ENCODE assay signal across 8 cellular contexts in the genomic region with DNA sequence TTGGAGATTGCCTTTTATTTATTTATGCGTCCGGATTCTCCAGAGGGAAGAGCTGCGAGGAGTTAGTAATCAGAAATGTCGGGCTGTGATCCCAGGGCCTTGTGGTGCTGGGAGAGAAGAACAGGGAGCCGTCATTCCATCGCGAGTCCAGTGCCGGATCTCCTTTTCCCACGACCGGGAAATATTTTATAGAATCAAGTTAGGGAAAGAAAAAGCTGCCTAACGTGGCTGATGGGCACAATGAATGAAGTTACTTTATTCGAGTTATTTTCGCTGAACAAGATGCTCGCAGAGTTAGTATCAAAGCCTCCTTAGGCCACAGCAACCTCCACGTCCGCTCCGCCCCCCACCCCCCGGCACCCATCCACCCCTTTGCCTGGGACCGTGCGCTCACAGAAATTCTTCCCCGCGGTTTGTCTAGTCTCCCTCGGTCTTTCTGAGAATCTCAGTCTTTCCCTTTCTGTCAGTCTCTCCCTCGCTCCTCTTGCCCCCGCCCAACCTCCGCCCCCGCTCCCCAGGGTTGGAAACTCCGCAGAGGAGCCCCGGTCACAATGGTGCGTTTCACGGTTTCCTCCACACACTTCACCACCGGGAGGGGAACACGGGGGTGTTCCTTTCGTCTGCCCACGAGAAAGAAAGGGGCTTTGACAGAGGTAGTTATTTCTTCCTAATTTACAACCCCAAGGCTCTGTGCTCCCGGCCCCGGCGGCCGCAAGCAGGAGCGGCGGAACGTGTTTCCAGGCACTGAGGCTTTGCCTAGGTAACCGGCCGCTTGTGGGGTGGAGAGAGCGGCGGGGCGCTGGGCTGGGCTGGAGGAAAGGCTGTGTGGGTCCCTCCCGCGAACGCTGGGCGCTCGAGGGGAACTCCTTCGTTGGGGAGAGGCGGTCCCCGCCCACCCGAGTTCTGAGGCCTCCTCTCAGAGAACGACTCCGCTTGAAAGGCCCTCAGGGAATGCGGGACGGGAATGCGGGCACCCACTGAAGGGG. TPM values are rescaled to one million over a fixed set of nuclear protein-coding genes. Genes with fewer than 3 reads are reported as not detected.
DNase-seq lines count a peak whose midpoint lies in the region; ATAC-seq and TF ChIP-seq lines count a peak whose summit lies in the region.

No MANE protein-coding gene starts in this region.

- ATAC-seq in HG03460 (IDR thresholded peaks at IDR 0.05; ENCODE audit: unreplicated experiment) = no peak
- no peak for ATAC-seq in GM18868 (IDR thresholded peaks at IDR 0.05; ENCODE audit: unreplicated experiment)

- peaks cover 0 to 63% (median 55%) of the 10 kb centered on the region in 5 donors for H3K4me1 ChIP-seq in subcutaneous abdominal adipose tissue (ENCODE audit: control insufficient read depth in 5 of 5, insufficient read depth in 5 of 5, low read length in 5 of 5)

- in situ Hi-C loops in G401 (cut with HindIII; ENCODE audit: low sequenced_read_pairs) = no loop called here

- H3K9me3 ChIP-seq in subcutaneous abdominal adipose tissue (ENCODE audit: control insufficient read depth in 5 of 5, low read length in 5 of 5) = no peaks in the 10 kb centered on the region

- DNase-seq in G401 (ENCODE audit: low spot score) = peak; percentile 52
- DNase-seq in NCI-H748 treated with DMSO at 0.1 percent for 48 hours (lab: John Stamatoyannopoulos, UW) = peak; percentile 16
- peak; percentile 25 for DNase-seq in activated T-helper 1 cell treated with Interleukin-2 at 50 U/mL for 16 hours (ENCODE audit: low read depth)
- DNase-seq in fibroblast of villous mesenchyme (ENCODE audit: low read depth) = peak; percentile 50
- peak; percentile 22 for DNase-seq in occipital lobe (lab: John Stamatoyannopoulos, UW)

- peak overlapping the region in 4 of 5 donors; percentile 27 to 86 (median 66) for H3K9ac ChIP-seq in subcutaneous abdominal adipose tissue (ENCODE audit: low read length in 5 of 5)

- no peak overlapping the region for H3K27ac ChIP-seq in subcutaneous abdominal adipose tissue (ENCODE audit: low read depth, low read length)

- peaks cover 22 to 51% (median 33%) of the 10 kb centered on the region in 5 donors for H3K27me3 ChIP-seq in subcutaneous abdominal adipose tissue (ENCODE audit: control insufficient read depth in 5 of 5, insufficient read depth in 4 of 5, low read length in 5 of 5)

- TF ChIP-seq CTCF in fibroblast of villous mesenchyme (IDR thresholded peaks at IDR 0.05; ENCODE audit: insufficient read depth, low read depth, low read length) = no peak

- no peaks in the 10 kb centered on the region for H3K36me3 ChIP-seq in subcutaneous abdominal adipose tissue (ENCODE audit: control insufficient read depth in 5 of 5, insufficient read depth in 5 of 5, low read length in 5 of 5)

- H3K4me3 ChIP-seq in fibroblast of villous mesenchyme (ENCODE audit: low read depth, low read length) = peak overlapping the region; percentile 91
- H3K4me3 ChIP-seq in subcutaneous abdominal adipose tissue (ENCODE audit: low read depth in 1 of 5, low read length in 5 of 5) = peak overlapping the region; percentile 83 to 95 (median 91)

RNA-seq across cellular contexts. Expression of a gene that starts 2.0 kb away (rescaled TPM):
- not detected in 2 replicates for total RNA-seq in G401 (2014; rRNA removed; shearing (Covaris generic))
- total RNA-seq in fibroblast of villous mesenchyme (under 0.01 TPM in 2 replicates), occipital lobe (8.7 TPM)
